Comparison of ENCODE assay signal across 12 cellular contexts in genomic region chr1:25300729-25301128, GRCh38. TPM values are rescaled to one million over a fixed set of nuclear protein-coding genes. Genes with fewer than 3 reads are reported as not detected.
"Had no signal": no experiment of that assay in that cellular context is flagged by ENCODE, and none has a peak within 500 bp of the region (broad histone marks: within the 10 kb centered on the region; RNA-seq: fewer than 3 reads in every experiment).

No MANE protein-coding gene starts in this region.

RNA-seq across cellular contexts. Expression of gene RHD, which starts 28.4 kb away (rescaled TPM):
- total RNA-seq: osteoblast, ovary, progenitor cell of endocrine pancreas, renal cortical epithelial cell, smooth muscle cell, suprapubic skin, transverse colon, upper lobe of right lung had no signal
- polyA plus RNA-seq: neural cell, ovary, psoas muscle, sigmoid colon, smooth muscle cell, urinary bladder had no signal
